8 cellular contexts compared by ENCODE assay signal in genomic region chr1:36350659-36351171, GRCh38. TPM values are rescaled to one million over a fixed set of nuclear protein-coding genes. Genes with fewer than 3 reads are reported as not detected.
DNase-seq lines count a peak whose midpoint lies in the region; ATAC-seq and TF ChIP-seq lines count a peak whose summit lies in the region.

No MANE protein-coding gene starts in this region.

- H2AFZ ChIP-seq in HCT116 (ENCODE audit: low read depth, low read length, poor library complexity, severe bottlenecking): no peak overlapping the region

- 56 to 78% (median 64%) methylated on average over 4 to 12 of the region's 12 CpGs for WGBS in adrenal gland, 4 donors

- TF ChIP-seq CTCF in HCT116 (IDR thresholded peaks at IDR 0.05 in 2 of 3, conservative IDR thresholded peaks at IDR 0.05 in 1 of 3; ENCODE audit: borderline replicate concordance in 1 of 3, insufficient read depth in 1 of 3, low read depth in 2 of 3, low read length in 2 of 3) (no peak), neutrophil (IDR thresholded peaks at IDR 0.05) (no peak), WERI-Rb-1 (IDR thresholded peaks at IDR 0.05; ENCODE audit: low read depth, low read length) (no peak), adrenal gland (IDR thresholded peaks at IDR 0.05) (no peak)

- DNase-seq in HCT116 (ENCODE audit: low read depth, low spot score) (no peak), epidermal melanocyte (ENCODE audit: insufficient read length, low spot score) (peak; percentile 40), WERI-Rb-1 (no peak), NCI-H2081 (lab: John Stamatoyannopoulos, UW) (no peak), adrenal gland (no peak)
- DNase-seq in activated CD4-positive, alpha-beta T cell treated with anti-CD3 and anti-CD28 coated beads, Interleukin-2, amount 50 U/mL, for 4 hours: peak; percentile 44 to 46

- H3K27ac ChIP-seq in HCT116 (ENCODE audit: low read depth, low read length) (peak overlapping the region; percentile 54), neutrophil (peak overlapping the region; percentile 99), WERI-Rb-1 (no peak overlapping the region), adrenal gland (peak overlapping the region in 2 of 5 donors; percentile 54 to 65)

- TF ChIP-seq RAD21 in HCT116 (IDR thresholded peaks at IDR 0.05; ENCODE audit: low read depth): no peak

- H3K9me3 ChIP-seq in HCT116 (ENCODE audit: control insufficient read depth in 1 of 2, insufficient read depth in 1 of 2, low read depth in 1 of 2, low read length in 2 of 2): no peaks in the 10 kb centered on the region
- no peaks in the 10 kb centered on the region for H3K9me3 ChIP-seq in neutrophil
- H3K9me3 ChIP-seq in WERI-Rb-1 (ENCODE audit: severe bottlenecking): no peaks in the 10 kb centered on the region
- no peaks in the 10 kb centered on the region for H3K9me3 ChIP-seq in adrenal gland (replicated peaks in 1 of 3)

- H3K9me2 ChIP-seq in HCT116 (ENCODE audit: insufficient read depth): no peaks in the 10 kb centered on the region

- CTCF ChIA-PET in HCT116 (lab: Charles Lee): interaction anchor here (0.8 kb wide), 1 partner anchor 8 kb away, joined by 4 read pairs; no protein-coding TSS in a partner anchor

- H3K4me1 ChIP-seq in HCT116 (ENCODE audit: control insufficient read depth in 1 of 2, insufficient read depth in 2 of 2, low read length in 2 of 2) (peaks cover 6 to 50% of the 10 kb centered on the region in 2 experiments; a peak in 3 of 4 replicates), neutrophil (ENCODE audit: control insufficient read depth in 1 of 2, insufficient read depth in 1 of 2, low read depth in 1 of 2, low read length in 1 of 2) (peaks cover 47 to 51% of the 10 kb centered on the region in 2 experiments), adrenal gland (replicated peaks in 1 of 2) (peaks cover 0 to 28% of the 10 kb centered on the region in 2 donors)

- H3K9ac ChIP-seq in HCT116 (ENCODE audit: low read length): peak overlapping the region; percentile 63

- POLR2A ChIA-PET in HCT116 (lab: Charles Lee): no interaction called here

- ATAC-seq in HCT116: peak; percentile 73
- no peak for ATAC-seq in HG03432 (IDR thresholded peaks at IDR 0.05; ENCODE audit: unreplicated experiment)

- no peaks in the 10 kb centered on the region for H4K20me1 ChIP-seq in HCT116 (ENCODE audit: insufficient read depth)

- H3K27me3 ChIP-seq in HCT116 (ENCODE audit: insufficient read depth, low read length) (no peaks in the 10 kb centered on the region), neutrophil (no peaks in the 10 kb centered on the region), WERI-Rb-1 (ENCODE audit: insufficient read depth, low read depth, severe bottlenecking) (no peaks in the 10 kb centered on the region), adrenal gland (no peaks in the 10 kb centered on the region)

- intact Hi-C loops in HCT116 (cut with micrococcal nuclease): no loop called here
- intact Hi-C loops in adrenal gland (cut with DNase I): no loop called here

- H3K4me3 ChIP-seq in HCT116 (replicated peaks in 1 of 2; ENCODE audit: low read depth in 1 of 2, low read length in 2 of 2): peak overlapping the region; percentile 1 to 44; a peak in 2 of 4 replicates
- H3K4me3 ChIP-seq in neutrophil (ENCODE audit: low read depth in 1 of 2, low read length in 1 of 2): peak overlapping the region; percentile 26 to 50
- H3K4me3 ChIP-seq in WERI-Rb-1 (ENCODE audit: low read depth, low read length): no peak overlapping the region
- no peak overlapping the region for H3K4me3 ChIP-seq in adrenal gland

- H3K4me2 ChIP-seq in HCT116 (ENCODE audit: low read length): peak overlapping the region; percentile 78

- RAD21 ChIA-PET in HCT116 (lab: Charles Lee; ENCODE audit: low non-redundant PET in 1 of 2, low total read pairs in 2 of 2, uncharacterized antibody in 2 of 2, unreplicated experiment in 2 of 2): interaction anchor here in 1 of 2 experiments (1.2 kb wide), 1 partner anchor 18 kb away, joined by 4 read pairs; no protein-coding TSS in a partner anchor

- no peaks in the 10 kb centered on the region for H3K79me2 ChIP-seq in HCT116 (ENCODE audit: insufficient read depth, low read length)

- TF ChIP-seq POLR2A in HCT116 (IDR thresholded peaks at IDR 0.05; ENCODE audit: borderline replicate concordance, extremely low read depth, insufficient read depth, insufficient read length) (no peak), adrenal gland (IDR thresholded peaks at IDR 0.05) (no peak)

- peaks cover 18 to 28% of the 10 kb centered on the region in 2 experiments; a peak in 3 of 4 replicates for H3K36me3 ChIP-seq in HCT116 (ENCODE audit: control insufficient read depth in 1 of 2, insufficient read depth in 2 of 2, low read length in 2 of 2)
- H3K36me3 ChIP-seq in neutrophil: peaks cover 91% of the 10 kb centered on the region
- H3K36me3 ChIP-seq in WERI-Rb-1: peaks cover 42% of the 10 kb centered on the region
- peaks cover 0 to 52% of the 10 kb centered on the region in 2 donors for H3K36me3 ChIP-seq in adrenal gland (replicated peaks in 1 of 2)

- BruUV-seq in HCT116 (replicated peaks; lab: Mats Ljungman, UMichigan): no TSS peak

TF ChIP-seq in HCT116, 20 proteins besides CTCF, POLR2A, EP300 and RAD21:
- TF ChIP-seq JUND (IDR thresholded peaks at IDR 0.05): peak; percentile 53
- no peak for TF ChIP-seq ZFX (IDR thresholded peaks at IDR 0.05)
- peak; percentile 58 for TF ChIP-seq FOSL1 (IDR thresholded peaks at IDR 0.05; ENCODE audit: low read depth)

RNA-seq across cellular contexts. Expression of gene EVA1B, which starts 27.3 kb away (rescaled TPM):
- total RNA-seq in HCT116 (2021; ENCODE audit: unreplicated experiment): 25.1 TPM
- polyA plus RNA-seq in HCT116 (2012): 31.1 and 33.3 TPM in 2 replicates
- 100 to 1,000 TPM in 3 of 8 donors, 10 to 100 TPM in 5; 17.6 to 185 (median 71.5) TPM for total RNA-seq in adrenal gland
- 100 to 1,000 TPM in 1 of 3 donors, 10 to 100 TPM in 1, not detected in 1; 59.5 to 105 TPM for polyA plus RNA-seq in adrenal gland

RNA-seq across cellular contexts. Expression of gene STK40, which starts 35.0 kb away (rescaled TPM):
- total RNA-seq in HCT116 (2021; ENCODE audit: unreplicated experiment) (33.9 TPM), adrenal gland (10 to 100 TPM; 23.7 to 31.2 (median 26.8) TPM)
- 32.4 and 34.9 TPM in 2 replicates for polyA plus RNA-seq in HCT116 (2012)
- 10 to 100 TPM in 2 of 3 donors, 1 to 10 TPM in 1; 9.8 to 20.4 (median 11.1) TPM for polyA plus RNA-seq in adrenal gland

RNA-seq across cellular contexts. Expression of gene SH3D21, which starts 44.5 kb away (rescaled TPM):
- total RNA-seq in HCT116 (2021; ENCODE audit: unreplicated experiment): 9.3 TPM
- polyA plus RNA-seq in HCT116 (2012): 5.4 and 6.9 TPM in 2 replicates
- 1 to 10 TPM in 5 of 8 donors, under 1 TPM in 3; 0.69 to 3.0 (median 1.7) TPM for total RNA-seq in adrenal gland
- polyA plus RNA-seq in adrenal gland: 10 to 100 TPM in 1 of 3 donors, 1 to 10 TPM in 1, under 1 TPM in 1; 0.73 to 18.4 (median 1.8) TPM

RNA-seq across cellular contexts. Expression of gene LSM10, which starts 47.0 kb away (rescaled TPM):
- total RNA-seq in HCT116 (2021; ENCODE audit: unreplicated experiment) (49.5 TPM), adrenal gland (10 to 100 TPM; 13.2 to 42.1 (median 34.9) TPM)
- polyA plus RNA-seq in HCT116 (2012): 62.3 and 62.4 TPM in 2 replicates
- polyA plus RNA-seq in adrenal gland: 10 to 100 TPM; 33.5 to 48.7 (median 39.9) TPM

Comparison
In these comparisons a context has a peak if more than half of its experiments do, and no peak if none do; other contexts are left out.
1. DNase-seq: peak in activated CD4-positive, alpha-beta T cell treated with anti-CD3 and anti-CD28 coated beads, Interleukin-2, amount 50 U/mL, for 4 hours (2 of 2) and epidermal melanocyte (single experiment); none in HCT116 (single experiment), WERI-Rb-1 (single experiment), NCI-H2081 (0 of 2) and adrenal gland (0 of 7).
2. H3K4me3 ChIP-seq: peak in HCT116 (2 of 2) and neutrophil (2 of 2); none in WERI-Rb-1 (single experiment) and adrenal gland (0 of 4).